Comparison of ENCODE assay signal across 11 cellular contexts in genomic region chrX:153055827-153056748, GRCh38. TPM values are rescaled to one million over a fixed set of nuclear protein-coding genes. Genes with fewer than 3 reads are reported as not detected.
DNase-seq lines count a peak whose midpoint lies in the region; ATAC-seq and TF ChIP-seq lines count a peak whose summit lies in the region.
"Had no signal": no experiment of that assay in that cellular context is flagged by ENCODE, and none has a peak within 500 bp of the region (broad histone marks: within the 10 kb centered on the region; RNA-seq: fewer than 3 reads in every experiment).

A gene with protein sequence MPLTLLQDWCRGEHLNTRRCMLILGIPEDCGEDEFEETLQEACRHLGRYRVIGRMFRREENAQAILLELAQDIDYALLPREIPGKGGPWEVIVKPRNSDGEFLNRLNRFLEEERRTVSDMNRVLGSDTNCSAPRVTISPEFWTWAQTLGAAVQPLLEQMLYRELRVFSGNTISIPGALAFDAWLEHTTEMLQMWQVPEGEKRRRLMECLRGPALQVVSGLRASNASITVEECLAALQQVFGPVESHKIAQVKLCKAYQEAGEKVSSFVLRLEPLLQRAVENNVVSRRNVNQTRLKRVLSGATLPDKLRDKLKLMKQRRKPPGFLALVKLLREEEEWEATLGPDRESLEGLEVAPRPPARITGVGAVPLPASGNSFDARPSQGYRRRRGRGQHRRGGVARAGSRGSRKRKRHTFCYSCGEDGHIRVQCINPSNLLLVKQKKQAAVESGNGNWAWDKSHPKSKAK (plus strand): TSS chrX:153056470. CDS start chrX:153057056, 586 bp downstream.

- no peak within 1 kb of the TSS for H3K27ac Mint-ChIP-seq in stimulated activated effector memory CD8-positive, alpha-beta T cell treated with anti-CD3 and anti-CD28 coated beads, Interleukin-12 subunit alpha, Interleukin-12 subunit beta, amount 100 ng/mL, for 72 hours

- H3K36me3 ChIP-seq in ascending aorta = no peaks in the 10 kb centered on the region
- H3K36me3 ChIP-seq: SJCRH30 had no signal

- no peaks in the 10 kb centered on the region for H3K9me3 ChIP-seq in ascending aorta
- H3K9me3 ChIP-seq: SJCRH30 had no signal

- peaks cover 5% of the 10 kb centered on the region for H3K36me3 Mint-ChIP-seq in activated T-cell treated with anti-CD3 and anti-CD28 coated beads, Interleukin-2, amount 50 U/mL, for 4 hours (ENCODE audit: insufficient read depth)
- H3K36me3 Mint-ChIP-seq in stimulated activated effector memory CD8-positive, alpha-beta T cell treated with anti-CD3 and anti-CD28 coated beads, Interleukin-12 subunit alpha, Interleukin-12 subunit beta, amount 100 ng/mL, for 72 hours = no peaks in the 10 kb centered on the region

- no peaks in the 10 kb centered on the region for H3K9me3 Mint-ChIP-seq in activated T-cell treated with anti-CD3 and anti-CD28 coated beads, Interleukin-2, amount 50 U/mL, for 4 hours
- no peaks in the 10 kb centered on the region for H3K9me3 Mint-ChIP-seq in stimulated activated effector memory CD8-positive, alpha-beta T cell treated with anti-CD3 and anti-CD28 coated beads, Interleukin-12 subunit alpha, Interleukin-12 subunit beta, amount 100 ng/mL, for 72 hours

- H3K27ac ChIP-seq in ascending aorta = no peak within 1 kb of the TSS
- H3K27ac ChIP-seq: SJCRH30 had no signal

- peaks cover 2% of the 10 kb centered on the region for H3K4me1 Mint-ChIP-seq in activated T-cell treated with anti-CD3 and anti-CD28 coated beads, Interleukin-2, amount 50 U/mL, for 4 hours (ENCODE audit: low read depth)
- H3K4me1 Mint-ChIP-seq in stimulated activated effector memory CD8-positive, alpha-beta T cell treated with anti-CD3 and anti-CD28 coated beads, Interleukin-12 subunit alpha, Interleukin-12 subunit beta, amount 100 ng/mL, for 72 hours = no peaks in the 10 kb centered on the region

- no peak within 1 kb of the TSS for H3K4me3 Mint-ChIP-seq in activated T-cell treated with anti-CD3 and anti-CD28 coated beads, Interleukin-2, amount 50 U/mL, for 4 hours
- H3K4me3 Mint-ChIP-seq in stimulated activated effector memory CD8-positive, alpha-beta T cell treated with anti-CD3 and anti-CD28 coated beads, Interleukin-12 subunit alpha, Interleukin-12 subunit beta, amount 100 ng/mL, for 72 hours = no peak within 1 kb of the TSS

- no peaks in the 10 kb centered on the region for H3K4me1 ChIP-seq in ascending aorta
- H3K4me1 ChIP-seq: SJCRH30 had no signal

- ATAC-seq in activated T-cell treated with anti-CD3 and anti-CD28 coated beads, Interleukin-2, amount 50 U/mL, for 4 hours = peak; percentile 50 to 62
- peak; percentile 71 for ATAC-seq in left lobe of liver
- peak; percentile 19 for ATAC-seq in stimulated activated effector memory CD8-positive, alpha-beta T cell treated with anti-CD3 and anti-CD28 coated beads, Interleukin-12 subunit alpha, Interleukin-12 subunit beta, amount 100 ng/mL, for 72 hours

- no peak for DNase-seq in activated T-cell treated with anti-CD3 and anti-CD28 coated beads, Interleukin-2, amount 50 U/mL, for 4 hours
- DNase-seq in activated T-cell treated with anti-CD3 and anti-CD28 coated beads for 4 hours (no peak), ascending aorta (ENCODE audit: low spot score in 2 of 2) (no peak), left lobe of liver (ENCODE audit: low spot score) (no peak), A172 (ENCODE audit: low spot score) (no peak), kidney glomerular epithelial cell (lab: John Stamatoyannopoulos, UW) (no peak), OCI-M2 (lab: John Stamatoyannopoulos, UW; ENCODE audit: unreplicated experiment) (no peak)
- no peak for DNase-seq in stimulated activated effector memory CD8-positive, alpha-beta T cell treated with anti-CD3 and anti-CD28 coated beads, Interleukin-12 subunit alpha, Interleukin-12 subunit beta, amount 100 ng/mL, for 72 hours (ENCODE audit: low spot score in 2 of 2)
- DNase-seq: erythroblast, NCI-H2081, SJCRH30 had no signal

- no peak for TF ChIP-seq CTCF in ascending aorta (IDR thresholded peaks at IDR 0.05)

- no peaks in the 10 kb centered on the region for H3K27me3 ChIP-seq in ascending aorta
- H3K27me3 ChIP-seq: SJCRH30 had no signal

- intact Hi-C loops in ascending aorta (cut with DNase I) = no loop called here

- no peaks in the 10 kb centered on the region for H3K27me3 Mint-ChIP-seq in activated T-cell treated with anti-CD3 and anti-CD28 coated beads, Interleukin-2, amount 50 U/mL, for 4 hours (ENCODE audit: low read depth)

- peak within 1 kb of the TSS; percentile 1 to 54 for H3K4me3 ChIP-seq in ascending aorta
- H3K4me3 ChIP-seq: SJCRH30 had no signal

RNA-seq across cellular contexts. Expression of the gene that starts here (rescaled TPM):
- total RNA-seq in activated T-cell treated with anti-CD3 and anti-CD28 coated beads, Interleukin-2, amount 50 U/mL, for 4 hours = 1 to 10 TPM in 1 of 3 donors, under 1 TPM in 2; 0.91 to 1.2 (median 0.95) TPM
- total RNA-seq in ascending aorta = not detected
- 0.23 TPM for total RNA-seq in left lobe of liver
- not detected in 2 replicates for total RNA-seq in A172 (2014; rRNA removed; shearing (Covaris generic))
- total RNA-seq: SJCRH30 had no signal

Comparison
In these comparisons a context has a peak if more than half of its experiments do, and no peak if none do; other contexts are left out.
1. Peak in ATAC-seq in left lobe of liver; RNA of the gene not detected or under 1 TPM.
2. ATAC-seq: peak in every context shown above with its lines; median percentile 71 in left lobe of liver; 56 in activated T-cell treated with anti-CD3 and anti-CD28 coated beads, Interleukin-2, amount 50 U/mL, for 4 hours; 19 in stimulated activated effector memory CD8-positive, alpha-beta T cell treated with anti-CD3 and anti-CD28 coated beads, Interleukin-12 subunit alpha, Interleukin-12 subunit beta, amount 100 ng/mL, for 72 hours.